In the genomic region with DNA sequence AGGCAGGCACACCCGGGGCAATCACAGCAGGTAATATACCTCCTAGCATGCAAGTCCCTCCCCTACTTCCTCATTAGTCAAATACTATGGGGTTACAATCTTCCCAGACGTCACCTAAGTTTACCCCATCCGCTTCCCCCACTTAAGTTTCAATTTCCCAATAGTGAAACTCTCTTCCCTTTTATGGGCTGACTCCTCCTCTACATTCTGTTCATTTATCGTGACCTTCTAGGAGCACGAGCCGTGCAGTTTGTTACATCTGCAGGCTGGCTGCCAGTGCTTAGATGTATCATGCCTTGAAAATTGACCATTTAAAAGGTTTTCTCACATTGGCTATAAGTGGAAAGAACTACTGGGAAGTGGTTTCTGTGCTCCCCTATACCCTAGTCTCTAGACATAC, we compare ENCODE assay signal across 1 cellular context.
TF ChIP-seq lines count a peak whose summit lies in the region.

No MANE protein-coding gene starts in this region.

TF ChIP-seq in GM23338, 12 proteins besides CTCF, POLR2A, EP300 and RAD21 (continued from another document):
- TF ChIP-seq, protein P1, sequence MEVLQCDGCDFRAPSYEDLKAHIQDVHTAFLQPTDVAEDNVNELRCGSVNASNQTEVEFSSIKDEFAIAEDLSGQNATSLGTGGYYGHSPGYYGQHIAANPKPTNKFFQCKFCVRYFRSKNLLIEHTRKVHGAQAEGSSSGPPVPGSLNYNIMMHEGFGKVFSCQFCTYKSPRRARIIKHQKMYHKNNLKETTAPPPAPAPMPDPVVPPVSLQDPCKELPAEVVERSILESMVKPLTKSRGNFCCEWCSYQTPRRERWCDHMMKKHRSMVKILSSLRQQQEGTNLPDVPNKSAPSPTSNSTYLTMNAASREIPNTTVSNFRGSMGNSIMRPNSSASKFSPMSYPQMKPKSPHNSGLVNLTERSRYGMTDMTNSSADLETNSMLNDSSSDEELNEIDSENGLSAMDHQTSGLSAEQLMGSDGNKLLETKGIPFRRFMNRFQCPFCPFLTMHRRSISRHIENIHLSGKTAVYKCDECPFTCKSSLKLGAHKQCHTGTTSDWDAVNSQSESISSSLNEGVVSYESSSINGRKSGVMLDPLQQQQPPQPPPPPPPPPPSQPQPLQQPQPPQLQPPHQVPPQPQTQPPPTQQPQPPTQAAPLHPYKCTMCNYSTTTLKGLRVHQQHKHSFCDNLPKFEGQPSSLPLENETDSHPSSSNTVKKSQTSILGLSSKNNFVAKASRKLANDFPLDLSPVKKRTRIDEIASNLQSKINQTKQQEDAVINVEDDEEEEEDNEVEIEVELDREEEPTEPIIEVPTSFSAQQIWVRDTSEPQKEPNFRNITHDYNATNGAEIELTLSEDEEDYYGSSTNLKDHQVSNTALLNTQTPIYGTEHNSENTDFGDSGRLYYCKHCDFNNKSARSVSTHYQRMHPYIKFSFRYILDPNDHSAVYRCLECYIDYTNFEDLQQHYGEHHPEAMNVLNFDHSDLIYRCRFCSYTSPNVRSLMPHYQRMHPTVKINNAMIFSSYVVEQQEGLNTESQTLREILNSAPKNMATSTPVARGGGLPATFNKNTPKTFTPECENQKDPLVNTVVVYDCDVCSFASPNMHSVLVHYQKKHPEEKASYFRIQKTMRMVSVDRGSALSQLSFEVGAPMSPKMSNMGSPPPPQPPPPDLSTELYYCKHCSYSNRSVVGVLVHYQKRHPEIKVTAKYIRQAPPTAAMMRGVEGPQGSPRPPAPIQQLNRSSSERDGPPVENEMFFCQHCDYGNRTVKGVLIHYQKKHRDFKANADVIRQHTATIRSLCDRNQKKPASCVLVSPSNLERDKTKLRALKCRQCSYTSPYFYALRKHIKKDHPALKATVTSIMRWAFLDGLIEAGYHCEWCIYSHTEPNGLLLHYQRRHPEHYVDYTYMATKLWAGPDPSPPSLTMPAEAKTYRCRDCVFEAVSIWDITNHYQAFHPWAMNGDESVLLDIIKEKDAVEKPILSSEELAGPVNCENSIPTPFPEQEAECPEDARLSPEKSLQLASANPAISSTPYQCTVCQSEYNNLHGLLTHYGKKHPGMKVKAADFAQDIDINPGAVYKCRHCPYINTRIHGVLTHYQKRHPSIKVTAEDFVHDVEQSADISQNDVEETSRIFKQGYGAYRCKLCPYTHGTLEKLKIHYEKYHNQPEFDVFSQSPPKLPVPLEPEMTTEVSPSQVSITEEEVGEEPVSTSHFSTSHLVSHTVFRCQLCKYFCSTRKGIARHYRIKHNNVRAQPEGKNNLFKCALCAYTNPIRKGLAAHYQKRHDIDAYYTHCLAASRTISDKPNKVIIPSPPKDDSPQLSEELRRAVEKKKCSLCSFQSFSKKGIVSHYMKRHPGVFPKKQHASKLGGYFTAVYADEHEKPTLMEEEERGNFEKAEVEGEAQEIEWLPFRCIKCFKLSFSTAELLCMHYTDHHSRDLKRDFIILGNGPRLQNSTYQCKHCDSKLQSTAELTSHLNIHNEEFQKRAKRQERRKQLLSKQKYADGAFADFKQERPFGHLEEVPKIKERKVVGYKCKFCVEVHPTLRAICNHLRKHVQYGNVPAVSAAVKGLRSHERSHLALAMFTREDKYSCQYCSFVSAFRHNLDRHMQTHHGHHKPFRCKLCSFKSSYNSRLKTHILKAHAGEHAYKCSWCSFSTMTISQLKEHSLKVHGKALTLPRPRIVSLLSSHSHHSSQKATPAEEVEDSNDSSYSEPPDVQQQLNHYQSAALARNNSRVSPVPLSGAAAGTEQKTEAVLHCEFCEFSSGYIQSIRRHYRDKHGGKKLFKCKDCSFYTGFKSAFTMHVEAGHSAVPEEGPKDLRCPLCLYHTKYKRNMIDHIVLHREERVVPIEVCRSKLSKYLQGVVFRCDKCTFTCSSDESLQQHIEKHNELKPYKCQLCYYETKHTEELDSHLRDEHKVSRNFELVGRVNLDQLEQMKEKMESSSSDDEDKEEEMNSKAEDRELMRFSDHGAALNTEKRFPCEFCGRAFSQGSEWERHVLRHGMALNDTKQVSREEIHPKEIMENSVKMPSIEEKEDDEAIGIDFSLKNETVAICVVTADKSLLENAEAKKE (CRISPR knock-in tag; IDR thresholded peaks at IDR 0.05): no peak
- TF ChIP-seq, protein P2, sequence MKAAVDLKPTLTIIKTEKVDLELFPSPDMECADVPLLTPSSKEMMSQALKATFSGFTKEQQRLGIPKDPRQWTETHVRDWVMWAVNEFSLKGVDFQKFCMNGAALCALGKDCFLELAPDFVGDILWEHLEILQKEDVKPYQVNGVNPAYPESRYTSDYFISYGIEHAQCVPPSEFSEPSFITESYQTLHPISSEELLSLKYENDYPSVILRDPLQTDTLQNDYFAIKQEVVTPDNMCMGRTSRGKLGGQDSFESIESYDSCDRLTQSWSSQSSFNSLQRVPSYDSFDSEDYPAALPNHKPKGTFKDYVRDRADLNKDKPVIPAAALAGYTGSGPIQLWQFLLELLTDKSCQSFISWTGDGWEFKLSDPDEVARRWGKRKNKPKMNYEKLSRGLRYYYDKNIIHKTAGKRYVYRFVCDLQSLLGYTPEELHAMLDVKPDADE (IDR thresholded peaks at IDR 0.05): no peak
- TF ChIP-seq CREB1 (CRISPR knock-in tag; IDR thresholded peaks at IDR 0.05; ENCODE audit: low read depth): no peak
- no peak for TF ChIP-seq ZNF114 (CRISPR knock-in tag; IDR thresholded peaks at IDR 0.05)
- no peak for TF ChIP-seq POLR2AphosphoS5 (IDR thresholded peaks at IDR 0.05; ENCODE audit: low read depth)
- TF ChIP-seq EZH2phosphoT487 (IDR thresholded peaks at IDR 0.05; ENCODE audit: unreplicated experiment): no peak
